8 cellular contexts compared by ENCODE assay signal in genomic region chr11:134050541-134051383, GRCh38. TPM values are rescaled to one million over a fixed set of nuclear protein-coding genes. Genes with fewer than 3 reads are reported as not detected.
DNase-seq lines count a peak whose midpoint lies in the region; TF ChIP-seq lines count a peak whose summit lies in the region.

No MANE protein-coding gene starts in this region.

- H3K4me1 Mint-ChIP-seq in activated T-cell treated with anti-CD3 and anti-CD28 coated beads, Interleukin-2, amount 50 U/mL, for 24 hours (ENCODE audit: low read depth) = peaks cover 3% of the 10 kb centered on the region
- peaks cover 62% of the 10 kb centered on the region for H3K4me1 Mint-ChIP-seq in nephron progenitor cell

- H3K27ac Mint-ChIP-seq in activated T-cell treated with anti-CD3 and anti-CD28 coated beads, Interleukin-2, amount 50 U/mL, for 24 hours = no peak overlapping the region
- no peak overlapping the region for H3K27ac Mint-ChIP-seq in nephron progenitor cell

- H3K36me3 Mint-ChIP-seq in activated T-cell treated with anti-CD3 and anti-CD28 coated beads, Interleukin-2, amount 50 U/mL, for 24 hours (ENCODE audit: low read depth) = no peaks in the 10 kb centered on the region
- no peaks in the 10 kb centered on the region for H3K36me3 Mint-ChIP-seq in nephron progenitor cell (ENCODE audit: low read depth)

- H3K4me2 ChIP-seq in OCI-LY1 (ENCODE audit: low read length) = no peak overlapping the region

- H3K36me3 ChIP-seq in OCI-LY1 (ENCODE audit: insufficient read depth, low read length) = no peaks in the 10 kb centered on the region
- H3K36me3 ChIP-seq in esophagus squamous epithelium = no peaks in the 10 kb centered on the region
- H3K36me3 ChIP-seq in stomach = no peaks in the 10 kb centered on the region

- intact Hi-C loops in esophagus squamous epithelium (cut with DNase I) (loop anchor here (5.0 kb wide), 1 partner anchor 92 kb away; no protein-coding TSS in a partner anchor), stomach (cut with DNase I; ENCODE audit: low total_unique reads) (loop anchor here (5.0 kb wide), 1 partner anchor 92 kb away; no protein-coding TSS in a partner anchor)

- DNase-seq in COLO829 (ENCODE audit: low spot score) (peak; percentile 55), GM20000 (ENCODE audit: low spot score) (peak; percentile 89), HT1080 (ENCODE audit: low read depth) (peak; percentile 52), esophagus squamous epithelium (lab: John Stamatoyannopoulos, UW) (no peak), nephron progenitor cell (peak; percentile 87), stomach (peak; percentile 64)
- DNase-seq in activated T-cell treated with anti-CD3 and anti-CD28 coated beads, Interleukin-2, amount 50 U/mL, for 24 hours = peak; percentile 83

- no peaks in the 10 kb centered on the region for H3K9me2 ChIP-seq in OCI-LY1 (ENCODE audit: low read depth, low read length)

- TF ChIP-seq CTCF in GM20000 (IDR thresholded peaks at IDR 0.05; ENCODE audit: extremely low read depth, missing control alignments) = peak; percentile 81
- peak; percentile 77 for TF ChIP-seq CTCF in OCI-LY1 (IDR thresholded peaks at IDR 0.05; ENCODE audit: low read length)
- TF ChIP-seq CTCF in esophagus squamous epithelium (IDR thresholded peaks at IDR 0.05) = peak; percentile 78 to 91 (median 89)
- TF ChIP-seq CTCF in nephron progenitor cell (IDR thresholded peaks at IDR 0.05) = peak; percentile 94
- peak in 5 of 7 experiments; percentile 85 to 94 (median 88) for TF ChIP-seq CTCF in stomach (IDR thresholded peaks at IDR 0.05)

- TF ChIP-seq POLR2A in esophagus squamous epithelium (IDR thresholded peaks at IDR 0.05) (no peak), stomach (IDR thresholded peaks at IDR 0.05) (no peak)

- no peak overlapping the region for H3K4me3 Mint-ChIP-seq in activated T-cell treated with anti-CD3 and anti-CD28 coated beads, Interleukin-2, amount 50 U/mL, for 24 hours
- peak overlapping the region; percentile 31 for H3K4me3 Mint-ChIP-seq in nephron progenitor cell

- H3K4me3 ChIP-seq in OCI-LY1 (ENCODE audit: low read depth, low read length, poor library complexity, severe bottlenecking) (no peak overlapping the region), esophagus squamous epithelium (peak overlapping the region in 3 of 4 donors; percentile 6 to 54 (median 31)), stomach (peak overlapping the region; percentile 18 to 32 (median 29))

- H3K27ac ChIP-seq in OCI-LY1 (ENCODE audit: low read depth, low read length, poor library complexity, severe bottlenecking) (no peak overlapping the region), esophagus squamous epithelium (peak overlapping the region in 1 of 4 donors; percentile 49), stomach (peak overlapping the region in 3 of 5 donors; percentile 15 to 74 (median 74))

- H3K9me3 ChIP-seq in OCI-LY1 (ENCODE audit: low read length) = no peaks in the 10 kb centered on the region
- H3K9me3 ChIP-seq in esophagus squamous epithelium = no peaks in the 10 kb centered on the region
- no peaks in the 10 kb centered on the region for H3K9me3 ChIP-seq in stomach

- no peaks in the 10 kb centered on the region for H3F3A ChIP-seq in OCI-LY1 (ENCODE audit: insufficient read depth, low read length)

- no peak overlapping the region for H3K9ac ChIP-seq in OCI-LY1 (ENCODE audit: low read length)

- H4K20me1 ChIP-seq in OCI-LY1 (ENCODE audit: insufficient read depth, low read length) = no peaks in the 10 kb centered on the region

- H3K4me1 ChIP-seq in OCI-LY1 (ENCODE audit: insufficient read depth, low read length, severe bottlenecking) = no peaks in the 10 kb centered on the region
- peaks cover 8 to 31% (median 11%) of the 10 kb centered on the region in 3 donors for H3K4me1 ChIP-seq in esophagus squamous epithelium
- peaks cover 6 to 31% (median 16%) of the 10 kb centered on the region in 4 donors for H3K4me1 ChIP-seq in stomach

- 24 to 44% methylated on average over 19 to 22 of the region's 43 CpGs for WGBS in esophagus squamous epithelium, 2 donors
- WGBS in stomach, 5 donors = 29 to 47% (median 33%) methylated on average over 33 to 43 of the region's 43 CpGs

- no peaks in the 10 kb centered on the region for H3K27me3 ChIP-seq in OCI-LY1 (ENCODE audit: insufficient read depth, low read length)
- H3K27me3 ChIP-seq in esophagus squamous epithelium = peaks cover 0 to 40% (median 0%) of the 10 kb centered on the region in 4 donors
- H3K27me3 ChIP-seq in stomach = peaks cover 0 to 25% (median 18%) of the 10 kb centered on the region in 3 donors

- no peak overlapping the region for H2AFZ ChIP-seq in OCI-LY1 (ENCODE audit: low read length)

- TF ChIP-seq EP300 in stomach (IDR thresholded peaks at IDR 0.05) = no peak

- H3K9me3 Mint-ChIP-seq in activated T-cell treated with anti-CD3 and anti-CD28 coated beads, Interleukin-2, amount 50 U/mL, for 24 hours = no peaks in the 10 kb centered on the region
- H3K9me3 Mint-ChIP-seq in nephron progenitor cell = no peaks in the 10 kb centered on the region

- H3K79me2 ChIP-seq in OCI-LY1 (ENCODE audit: insufficient read depth, low read length) = no peaks in the 10 kb centered on the region

- peaks cover 25% of the 10 kb centered on the region for H3K27me3 Mint-ChIP-seq in activated T-cell treated with anti-CD3 and anti-CD28 coated beads, Interleukin-2, amount 50 U/mL, for 24 hours
- H3K27me3 Mint-ChIP-seq in nephron progenitor cell (ENCODE audit: low read depth, poor library complexity) = peaks cover 46% of the 10 kb centered on the region

RNA-seq across cellular contexts. Expression of gene JAM3, which starts 18.1 kb away (rescaled TPM):
- 41.2 and 49.5 TPM in 2 replicates for total RNA-seq in HT1080 (2014; rRNA removed; shearing (Covaris generic))
- 46.8 and 54.7 TPM in 2 replicates for polyA plus RNA-seq in HT1080 (2015; cell fraction: cytosol; rRNA removed)
- 47.4 and 51.2 TPM in 2 replicates for polyA plus RNA-seq in HT1080 (2015; cell fraction: nucleus; rRNA removed)
- total RNA-seq in esophagus squamous epithelium (10 to 100 TPM in 2 of 4 donors, 1 to 10 TPM in 2; 1.6 to 21.4 (median 7.9) TPM), stomach (10 to 100 TPM; 18.5 to 83.4 (median 44.2) TPM)
- 10 to 100 TPM in 1 of 3 donors, 1 to 10 TPM in 2; 4.0 to 10.8 (median 5.7) TPM for polyA plus RNA-seq in stomach
